In the genomic region with DNA sequence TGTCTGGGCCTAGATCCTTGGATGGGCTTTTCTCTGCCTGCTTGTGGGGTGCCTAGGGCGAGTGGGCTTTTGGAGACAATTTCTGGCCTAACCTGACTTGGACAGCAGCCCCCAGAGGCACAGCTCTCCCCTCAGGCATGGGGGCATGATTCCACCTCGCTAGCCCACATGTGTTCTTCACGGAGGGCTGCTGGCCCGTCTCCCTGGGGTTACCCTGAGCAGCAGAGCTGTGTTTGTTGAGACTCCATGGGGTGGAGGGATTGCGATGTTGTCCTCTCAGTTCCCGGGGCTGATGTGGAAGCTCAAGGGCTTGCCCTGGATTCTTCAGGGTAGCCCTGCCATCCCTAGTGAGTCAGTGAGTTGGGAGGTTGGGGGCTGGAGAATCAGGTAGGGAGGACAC, we compare ENCODE assay signal across 17 cellular contexts.
"Had no signal": no experiment of that assay in that cellular context is flagged by ENCODE, and none has a peak within 500 bp of the region (broad histone marks: within the 10 kb centered on the region; RNA-seq: fewer than 3 reads in every experiment).

No MANE protein-coding gene starts in this region.

- H3K36me3 Mint-ChIP-seq: brain, memory B cell, natural killer cell, T-cell had no signal

- H3K36me3 ChIP-seq: esophagus muscularis mucosa, thoracic aorta had no signal

- H3K9me3 Mint-ChIP-seq: activated naive CD8-positive, alpha-beta T cell treated with anti-CD3 and anti-CD28 coated beads, Interleukin-2, amount 10 ng/mL, durations not matched to agents 7 days and 5 days; memory B cell; natural killer cell; T-cell had no signal

- H3K4me3 ChIP-seq: esophagus muscularis mucosa, thoracic aorta had no signal

- H3K27me3 Mint-ChIP-seq: memory B cell had no signal

- DNase-seq: activated CD4-positive, alpha-beta T cell treated with anti-CD3 and anti-CD28 coated beads for 1 hour; activated CD4-positive, alpha-beta T cell treated with anti-CD3 and anti-CD28 coated beads, Interleukin-2, amount 50 U/mL, for 4 hours; activated naive CD4-positive, alpha-beta T cell; activated T-cell treated with anti-CD3 and anti-CD28 coated beads for 4 hours; cortex of kidney; effector CD4-positive, alpha-beta T cell; hippocampal formation; left ventricle myocardium superior; natural killer cell; stimulated activated naive CD8-positive, alpha-beta T cell treated with anti-CD3 and anti-CD28 coated beads, Interleukin-15, Interleukin-2, amounts not matched to agents 100 U/mL and 50 U/mL, for 24 hours; T-cell; T-helper 9 cell had no signal

- H3K4me3 Mint-ChIP-seq: activated naive CD8-positive, alpha-beta T cell treated with anti-CD3 and anti-CD28 coated beads, Interleukin-2, amount 10 ng/mL, durations not matched to agents 7 days and 5 days; brain; memory B cell; natural killer cell; T-cell had no signal

- H3K27me3 ChIP-seq: esophagus muscularis mucosa had no signal

- H3K27ac Mint-ChIP-seq: activated naive CD8-positive, alpha-beta T cell treated with anti-CD3 and anti-CD28 coated beads, Interleukin-2, amount 10 ng/mL, durations not matched to agents 7 days and 5 days; memory B cell; natural killer cell; T-cell had no signal

- H3K27ac ChIP-seq: esophagus muscularis mucosa, thoracic aorta had no signal

- H3K9me3 ChIP-seq: esophagus muscularis mucosa, thoracic aorta had no signal
